Comparison of ENCODE assay signal across 10 cellular contexts in the genomic region with DNA sequence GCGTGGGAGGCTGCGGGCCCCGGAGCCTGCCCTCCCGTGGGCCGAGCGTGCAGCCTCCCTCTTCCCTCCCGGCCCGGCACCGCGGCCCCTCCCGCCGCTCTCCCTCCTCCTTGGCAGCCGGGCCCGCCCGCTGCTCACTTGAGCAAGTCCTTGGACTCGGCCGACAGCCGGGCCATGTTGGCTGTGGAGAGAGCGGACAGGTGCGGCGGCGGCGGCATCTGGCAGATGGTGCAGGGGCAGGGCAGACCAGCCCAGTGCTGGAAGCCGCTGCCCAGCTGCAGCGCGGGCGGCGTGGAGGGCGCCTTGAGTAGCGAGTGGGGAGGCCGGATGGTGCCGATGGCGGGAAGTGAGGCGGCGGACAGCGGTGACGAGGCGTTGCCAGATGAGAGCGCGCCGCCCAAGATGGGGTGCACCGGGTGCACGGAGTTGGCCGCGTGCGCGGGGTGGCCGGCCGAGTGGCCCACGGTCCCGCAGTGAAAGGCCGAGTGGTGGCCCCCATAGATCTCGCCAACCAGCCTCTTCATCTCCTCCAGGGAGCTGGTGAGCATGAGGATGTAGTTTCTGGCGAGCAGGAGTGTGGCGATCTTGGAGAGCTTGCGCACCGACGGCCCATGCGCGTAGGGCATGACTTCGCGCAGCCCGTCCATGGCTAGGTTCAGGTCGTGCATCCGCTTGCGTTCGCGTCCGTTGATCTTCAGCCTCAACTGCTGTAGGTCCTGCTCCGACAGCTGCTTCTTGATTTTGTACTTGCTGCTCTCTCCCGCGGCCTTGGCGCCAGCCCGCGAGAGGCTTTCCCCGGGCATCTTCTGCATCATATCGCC. TPM values are rescaled to one million over a fixed set of nuclear protein-coding genes. Genes with fewer than 3 reads are reported as not detected.
A peak's percentile ranks its signal among the peaks of the same experiment; 100 is the strongest.
DNase-seq lines count a peak whose midpoint lies in the region; ATAC-seq and TF ChIP-seq lines count a peak whose summit lies in the region.
"Had no signal": no experiment of that assay in that cellular context is flagged by ENCODE, and none has a peak within 500 bp of the region (broad histone marks: within the 10 kb centered on the region; RNA-seq: fewer than 3 reads in every experiment).

No MANE protein-coding gene starts in this region.

- POLR2A ChIA-PET in CD4-positive, alpha-beta T cell (lab: Charles Lee), result interaction anchor here (0.8 to 1.0 kb wide), 2 partner anchors 22 to 43 kb away, joined by 3 to 4 read pairs; no protein-coding TSS in a partner anchor
- POLR2A ChIA-PET in activated naive CD8-positive, alpha-beta T cell treated with anti-CD3 and anti-CD28 coated beads, Interleukin-2, amount 10 ng/mL, durations not matched to agents 7 days and 5 days (lab: Charles Lee), result no interaction called here

- H2BK5ac ChIP-seq in mesendoderm (ENCODE audit: low read length), result no peak overlapping the region

- peaks cover 99% of the 10 kb centered on the region for H3K27me3 ChIP-seq in CD4-positive, alpha-beta T cell (ENCODE audit: control insufficient read depth, insufficient read depth, low read length)
- peaks cover 99% of the 10 kb centered on the region for H3K27me3 ChIP-seq in HUES64 (ENCODE audit: insufficient read depth, low read length)
- peaks cover 96% of the 10 kb centered on the region for H3K27me3 ChIP-seq in mesendoderm (ENCODE audit: insufficient read depth, low read length, poor library complexity)

- no peaks in the 10 kb centered on the region for H3K79me1 ChIP-seq in mesendoderm (ENCODE audit: low read length)

- no peak overlapping the region for H3K9ac ChIP-seq in HUES64 (ENCODE audit: low read depth, low read length)
- no peak overlapping the region for H3K9ac ChIP-seq in mesendoderm (ENCODE audit: low read length)

- no peak overlapping the region for H3K18ac ChIP-seq in mesendoderm (ENCODE audit: low read length)

- peaks cover 6% of the 10 kb centered on the region for H3K9me3 ChIP-seq in CD4-positive, alpha-beta T cell (ENCODE audit: control insufficient read depth, low read length)
- H3K9me3 ChIP-seq in HUES64 (ENCODE audit: insufficient read depth, low read depth, low read length), result no peaks in the 10 kb centered on the region
- H3K9me3 ChIP-seq: prostate gland had no signal

- peak overlapping the region; percentile 49 for H3K4me3 ChIP-seq in HUES64 (ENCODE audit: low read length)
- no peak overlapping the region for H3K4me3 ChIP-seq in mesendoderm (ENCODE audit: low read length)
- H3K4me3 ChIP-seq: prostate gland had no signal

- peaks cover 72% of the 10 kb centered on the region for H3K4me1 Mint-ChIP-seq in CD4-positive, alpha-beta T cell (ENCODE audit: low read depth)
- peaks cover 44% of the 10 kb centered on the region for H3K4me1 Mint-ChIP-seq in activated naive CD8-positive, alpha-beta T cell treated with anti-CD3 and anti-CD28 coated beads, Interleukin-2, amount 10 ng/mL, durations not matched to agents 7 days and 5 days

- H4K8ac ChIP-seq in mesendoderm (ENCODE audit: low read depth, low read length), result no peak overlapping the region

- H2AK5ac ChIP-seq in mesendoderm (ENCODE audit: low read length), result no peak overlapping the region

- no peak for TF ChIP-seq CTCF in CD4-positive, alpha-beta T cell (IDR thresholded peaks at IDR 0.05)

- H3K4me1 ChIP-seq in HUES64 (ENCODE audit: insufficient read depth, low read length) (peaks cover 52% of the 10 kb centered on the region), mesendoderm (ENCODE audit: control insufficient read depth, low read depth, low read length) (peaks cover 6% of the 10 kb centered on the region)

- H4K5ac ChIP-seq in mesendoderm (ENCODE audit: low read length), result no peak overlapping the region

- H3K79me2 ChIP-seq in mesendoderm (ENCODE audit: control insufficient read depth, insufficient read depth, low read length), result no peaks in the 10 kb centered on the region

- intact Hi-C loops in CD4-positive, alpha-beta T cell (cut with DNase I, micrococcal nuclease), result loop anchor here in 1 of 2 experiments (10.0 kb wide), 1 partner anchor 91 kb away; no protein-coding TSS in a partner anchor
- intact Hi-C loops in head of caudate nucleus (cut with DNase I), result no loop called here

- H3K36me3 Mint-ChIP-seq in CD4-positive, alpha-beta T cell (ENCODE audit: low read depth), result no peaks in the 10 kb centered on the region
- H3K36me3 Mint-ChIP-seq in activated naive CD8-positive, alpha-beta T cell treated with anti-CD3 and anti-CD28 coated beads, Interleukin-2, amount 10 ng/mL, durations not matched to agents 7 days and 5 days, result peaks cover 3% of the 10 kb centered on the region

- H3K4ac ChIP-seq in mesendoderm (ENCODE audit: low read depth, low read length), result no peak overlapping the region

- WGBS in HUES64, result under 1% methylated on average over 76 of the region's 77 CpGs
- no CpG with 5 or more reads among the region's 77 CpGs for WGBS in mesendoderm (ENCODE audit: extremely low coverage, insufficient coverage, low lambda C conversion rate)

- H3K56ac ChIP-seq in mesendoderm (ENCODE audit: low read length), result no peak overlapping the region

- ATAC-seq in CD4-positive, alpha-beta T cell (ENCODE audit: poor library complexity), result peak; percentile 24
- ATAC-seq in activated naive CD8-positive, alpha-beta T cell treated with anti-CD3 and anti-CD28 coated beads, Interleukin-2, amount 10 ng/mL, durations not matched to agents 7 days and 5 days (ENCODE audit: low read depth), result peak; percentile 55
- ATAC-seq in GM21381 (IDR thresholded peaks at IDR 0.05; ENCODE audit: unreplicated experiment), result no peak

- H3K27ac Mint-ChIP-seq in CD4-positive, alpha-beta T cell, result no peak overlapping the region
- peak overlapping the region; percentile 58 for H3K27ac Mint-ChIP-seq in activated naive CD8-positive, alpha-beta T cell treated with anti-CD3 and anti-CD28 coated beads, Interleukin-2, amount 10 ng/mL, durations not matched to agents 7 days and 5 days

- peaks cover 94% of the 10 kb centered on the region for H3K27me3 Mint-ChIP-seq in CD4-positive, alpha-beta T cell
- H3K27me3 Mint-ChIP-seq in activated naive CD8-positive, alpha-beta T cell treated with anti-CD3 and anti-CD28 coated beads, Interleukin-2, amount 10 ng/mL, durations not matched to agents 7 days and 5 days, result peaks cover 99% of the 10 kb centered on the region

- CTCF ChIA-PET in CD4-positive, alpha-beta T cell (lab: Charles Lee), result no interaction called here

- H2BK120ac ChIP-seq in mesendoderm (ENCODE audit: low read depth, low read length), result no peak overlapping the region

- H2BK15ac ChIP-seq in mesendoderm (replicated peaks; ENCODE audit: low read depth), result no peak overlapping the region

- H3K9me3 Mint-ChIP-seq in CD4-positive, alpha-beta T cell, result no peaks in the 10 kb centered on the region
- H3K9me3 Mint-ChIP-seq in activated naive CD8-positive, alpha-beta T cell treated with anti-CD3 and anti-CD28 coated beads, Interleukin-2, amount 10 ng/mL, durations not matched to agents 7 days and 5 days, result no peaks in the 10 kb centered on the region

- peak overlapping the region; percentile 31 for H3K4me2 ChIP-seq in mesendoderm (ENCODE audit: low read length)

- H3K36me3 ChIP-seq in HUES64 (ENCODE audit: insufficient read depth, low read length) (no peaks in the 10 kb centered on the region), mesendoderm (ENCODE audit: control insufficient read depth, insufficient read depth, low read length) (no peaks in the 10 kb centered on the region)
- H3K36me3 ChIP-seq: prostate gland had no signal

- no peak overlapping the region for H3K27ac ChIP-seq in CD4-positive, alpha-beta T cell (ENCODE audit: low read depth, low read length)
- H3K27ac ChIP-seq in HUES64 (ENCODE audit: low read depth, low read length) (peak overlapping the region; percentile 21; the same call in 1 of the 2 replicates), mesendoderm (ENCODE audit: low read depth, low read length) (no peak overlapping the region)
- H3K27ac ChIP-seq: prostate gland had no signal

- H3K23ac ChIP-seq in mesendoderm (ENCODE audit: low read length), result no peak overlapping the region

- peak in 1 of 10 experiments; percentile 35 for DNase-seq in CD4-positive, alpha-beta T cell
- DNase-seq in activated naive CD8-positive, alpha-beta T cell treated with anti-CD3 and anti-CD28 coated beads, Interleukin-2, amount 10 ng/mL, durations not matched to agents 7 days and 5 days, result peak; percentile 60
- DNase-seq in mesendoderm (peak; percentile 57), NCI-H1048 (lab: John Stamatoyannopoulos, UW) (no peak), head of caudate nucleus (no peak), NOMO-1 treated with dmso at 0.1 percent for 144 hours (lab: John Stamatoyannopoulos, UW; ENCODE audit: unreplicated experiment) (no peak)
- DNase-seq: EL had no signal

- peak overlapping the region; percentile 42 for H3K4me3 Mint-ChIP-seq in CD4-positive, alpha-beta T cell
- H3K4me3 Mint-ChIP-seq in activated naive CD8-positive, alpha-beta T cell treated with anti-CD3 and anti-CD28 coated beads, Interleukin-2, amount 10 ng/mL, durations not matched to agents 7 days and 5 days, result peak overlapping the region; percentile 71

RNA-seq across cellular contexts. Expression of a gene that starts 0.8 kb away (rescaled TPM):
- total RNA-seq in CD4-positive, alpha-beta T cell, result not detected
- polyA plus RNA-seq in HUES64 (2013, experiment 1 of 2), result 3.9 TPM
- 2.3 TPM for polyA plus RNA-seq in HUES64 (2013, experiment 2 of 2)
- not detected for total RNA-seq in activated naive CD8-positive, alpha-beta T cell treated with anti-CD3 and anti-CD28 coated beads, Interleukin-2, amount 10 ng/mL, durations not matched to agents 7 days and 5 days
- 0.14 TPM for polyA plus RNA-seq in mesendoderm (2013, experiment 1 of 2)
- 0.06 TPM for polyA plus RNA-seq in mesendoderm (2013, experiment 2 of 2)
- total RNA-seq: prostate gland had no signal

Comparison
In these comparisons a context has a peak if more than half of its experiments do, and no peak if none do; other contexts are left out.
1. DNase-seq: peak in activated naive CD8-positive, alpha-beta T cell treated with anti-CD3 and anti-CD28 coated beads, Interleukin-2, amount 10 ng/mL, durations not matched to agents 7 days and 5 days (single experiment) and mesendoderm (single experiment); none in NCI-H1048 (single experiment), head of caudate nucleus (0 of 42) and NOMO-1 treated with dmso at 0.1 percent for 144 hours (single experiment).